In the genomic region with DNA sequence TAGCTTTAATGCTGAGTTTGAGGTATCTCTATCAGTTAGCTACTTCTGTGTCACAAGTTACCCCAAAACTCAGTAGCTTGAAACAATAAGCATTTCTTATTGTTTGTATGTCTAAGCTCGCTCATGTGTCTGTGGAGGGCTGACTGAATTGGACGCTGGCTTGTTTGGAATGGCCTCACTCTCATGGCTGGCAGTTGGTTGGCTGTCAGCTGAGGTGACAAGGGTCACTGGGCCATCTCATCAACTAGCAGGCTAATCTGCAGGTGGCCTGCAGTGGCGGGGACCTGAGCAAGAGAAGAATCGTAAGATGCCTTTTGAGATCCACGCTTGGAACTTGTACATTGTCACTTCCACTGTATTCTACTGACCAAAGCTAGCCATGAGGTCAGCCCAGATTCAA, we compare ENCODE assay signal across 1 cellular context.
TF ChIP-seq lines count a peak whose summit lies in the region.

No MANE protein-coding gene starts in this region.

TF ChIP-seq in IMR-90, 13 proteins besides CTCF, POLR2A, EP300 and RAD21:
- TF ChIP-seq NFE2L2 (IDR thresholded peaks at IDR 0.05; ENCODE audit: low read depth, low read length): no peak
- no peak for TF ChIP-seq MAFK (IDR thresholded peaks at IDR 0.05; ENCODE audit: low read depth, low read length)
- no peak for TF ChIP-seq SMC3 (IDR thresholded peaks at IDR 0.05; ENCODE audit: low read depth, low read length)
- TF ChIP-seq, protein P1, sequence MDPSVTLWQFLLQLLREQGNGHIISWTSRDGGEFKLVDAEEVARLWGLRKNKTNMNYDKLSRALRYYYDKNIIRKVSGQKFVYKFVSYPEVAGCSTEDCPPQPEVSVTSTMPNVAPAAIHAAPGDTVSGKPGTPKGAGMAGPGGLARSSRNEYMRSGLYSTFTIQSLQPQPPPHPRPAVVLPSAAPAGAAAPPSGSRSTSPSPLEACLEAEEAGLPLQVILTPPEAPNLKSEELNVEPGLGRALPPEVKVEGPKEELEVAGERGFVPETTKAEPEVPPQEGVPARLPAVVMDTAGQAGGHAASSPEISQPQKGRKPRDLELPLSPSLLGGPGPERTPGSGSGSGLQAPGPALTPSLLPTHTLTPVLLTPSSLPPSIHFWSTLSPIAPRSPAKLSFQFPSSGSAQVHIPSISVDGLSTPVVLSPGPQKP (IDR thresholded peaks at IDR 0.05; ENCODE audit: borderline replicate concordance, low read depth, low read length): no peak
- no peak for TF ChIP-seq MXI1 (IDR thresholded peaks at IDR 0.05; ENCODE audit: borderline replicate concordance, low read depth, low read length)
- no peak for TF ChIP-seq FOS (IDR thresholded peaks at IDR 0.05; ENCODE audit: low read depth, low read length)
- TF ChIP-seq MAZ (IDR thresholded peaks at IDR 0.05; ENCODE audit: borderline replicate concordance, low read depth, low read length): no peak
- no peak for TF ChIP-seq BHLHE40 (IDR thresholded peaks at IDR 0.05; ENCODE audit: low read depth, low read length)
- TF ChIP-seq, protein P2, sequence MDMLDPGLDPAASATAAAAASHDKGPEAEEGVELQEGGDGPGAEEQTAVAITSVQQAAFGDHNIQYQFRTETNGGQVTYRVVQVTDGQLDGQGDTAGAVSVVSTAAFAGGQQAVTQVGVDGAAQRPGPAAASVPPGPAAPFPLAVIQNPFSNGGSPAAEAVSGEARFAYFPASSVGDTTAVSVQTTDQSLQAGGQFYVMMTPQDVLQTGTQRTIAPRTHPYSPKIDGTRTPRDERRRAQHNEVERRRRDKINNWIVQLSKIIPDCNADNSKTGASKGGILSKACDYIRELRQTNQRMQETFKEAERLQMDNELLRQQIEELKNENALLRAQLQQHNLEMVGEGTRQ (IDR thresholded peaks at IDR 0.05; ENCODE audit: low read depth, low read length): no peak
- TF ChIP-seq CEBPB (IDR thresholded peaks at IDR 0.05; ENCODE audit: low read depth, low read length): no peak
- no peak for TF ChIP-seq RFX5 (IDR thresholded peaks at IDR 0.05; ENCODE audit: low read depth, low read length)
TF ChIP-seq in IMR-90: peak in this region for 0.
